10 cellular contexts compared by ENCODE assay signal in the genomic region with DNA sequence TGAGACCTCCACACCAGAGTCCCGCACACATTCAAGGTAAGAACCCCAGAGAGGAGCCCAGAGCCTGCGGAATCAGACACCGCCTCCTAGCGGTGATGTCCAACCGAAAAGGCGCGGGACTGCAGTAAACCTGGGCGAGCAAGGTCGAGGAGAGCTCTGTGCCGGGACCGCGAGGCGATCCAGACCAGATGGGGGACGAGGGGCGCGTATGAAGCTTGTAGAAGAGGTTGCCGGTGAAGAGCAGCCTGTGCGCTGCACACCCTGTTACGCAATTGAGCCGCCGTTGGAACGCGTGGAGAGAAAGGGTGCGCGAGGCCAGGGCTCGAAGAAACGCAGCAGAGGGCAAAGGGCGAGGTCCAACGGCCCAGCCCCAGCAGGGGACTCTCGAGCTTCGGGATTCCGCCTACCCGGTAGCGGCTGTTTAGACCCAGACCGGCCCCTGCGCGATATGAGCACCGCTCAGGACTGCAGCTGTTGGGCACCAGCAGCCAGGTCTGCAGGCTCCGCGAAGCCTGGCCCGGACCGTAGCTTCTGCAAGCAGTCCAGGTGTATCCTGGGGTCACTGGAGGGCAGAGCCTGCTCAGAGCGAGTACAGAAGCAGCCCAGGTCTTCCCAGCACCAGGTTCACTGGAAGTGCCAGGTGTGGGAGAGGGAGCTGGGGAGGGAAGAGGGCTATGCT.
DNase-seq lines count a peak whose midpoint lies in the region; ATAC-seq and TF ChIP-seq lines count a peak whose summit lies in the region.
"Had no signal": no experiment of that assay in that cellular context is flagged by ENCODE, and none has a peak within 500 bp of the region (broad histone marks: within the 10 kb centered on the region; RNA-seq: fewer than 3 reads in every experiment).

No MANE protein-coding gene starts in this region.

- TF ChIP-seq CTCF in NB4 (IDR thresholded peaks at IDR 0.05; ENCODE audit: low read depth, low read length) = no peak
- no peak for TF ChIP-seq CTCF in GM13977 (IDR thresholded peaks at IDR 0.05; ENCODE audit: extremely low read depth, insufficient read depth, missing control alignments)

- H3K4me3 ChIP-seq in ACC112 (ENCODE audit: low read depth, low read length) = peak overlapping the region; percentile 49
- no peak overlapping the region for H3K4me3 ChIP-seq in NB4 (ENCODE audit: low read depth, low read length)
- H3K4me3 ChIP-seq in mucosa of rectum (ENCODE audit: low read length in 2 of 2) = peak overlapping the region; percentile 28 to 39
- no peak overlapping the region for H3K4me3 ChIP-seq in MG63
- H3K4me3 ChIP-seq: lung, thoracic aorta had no signal

- H3K9me3 ChIP-seq in mucosa of rectum (ENCODE audit: control insufficient read depth in 2 of 2, low read length in 2 of 2) (no peaks in the 10 kb centered on the region), MG63 (no peaks in the 10 kb centered on the region)
- H3K9me3 ChIP-seq: thoracic aorta had no signal

- TF ChIP-seq POLR2A in NB4 (IDR thresholded peaks at IDR 0.05; ENCODE audit: extremely low read depth, insufficient read length) = no peak

- H3K9ac ChIP-seq in mucosa of rectum (ENCODE audit: low read depth in 1 of 2, low read length in 2 of 2) = no peak overlapping the region

- H3K79me2 ChIP-seq in ACC112 (ENCODE audit: control insufficient read depth, insufficient read depth, low read length, unreplicated experiment) = no peaks in the 10 kb centered on the region

- DNase-seq in NB4 (ENCODE audit: low read depth) (peak; percentile 9), dermis blood vessel endothelial cell (peak; percentile 52), DMS114 treated with DMSO at 0.1 percent for 48 hours (lab: John Stamatoyannopoulos, UW; ENCODE audit: unreplicated experiment) (no peak), MG63 (no peak), GM13977 (ENCODE audit: low spot score) (no peak)

- H3K27me3 ChIP-seq in ACC112 (ENCODE audit: insufficient read depth, low read length) = peaks cover 60% of the 10 kb centered on the region
- no peaks in the 10 kb centered on the region for H3K27me3 ChIP-seq in mucosa of rectum (ENCODE audit: control insufficient read depth in 2 of 2, insufficient read depth in 2 of 2, low read length in 2 of 2)
- peaks cover 9% of the 10 kb centered on the region for H3K27me3 ChIP-seq in MG63

- ATAC-seq in GM21529 (IDR thresholded peaks at IDR 0.05; ENCODE audit: unreplicated experiment) = no peak

- H3K4me1 ChIP-seq in ACC112 (ENCODE audit: control insufficient read depth, insufficient read depth, low read length, unreplicated experiment) = no peaks in the 10 kb centered on the region
- peaks cover 6 to 10% of the 10 kb centered on the region in 2 donors for H3K4me1 ChIP-seq in mucosa of rectum (ENCODE audit: control insufficient read depth in 2 of 2, insufficient read depth in 2 of 2, low read length in 2 of 2)

- H3K36me3 ChIP-seq in ACC112 (ENCODE audit: insufficient read depth, low read length) = no peaks in the 10 kb centered on the region
- no peaks in the 10 kb centered on the region for H3K36me3 ChIP-seq in mucosa of rectum (ENCODE audit: control insufficient read depth in 2 of 2, insufficient read depth in 2 of 2, low read length in 2 of 2)
- H3K36me3 ChIP-seq in MG63 = no peaks in the 10 kb centered on the region
- H3K36me3 ChIP-seq: thoracic aorta had no signal

- H2AFZ ChIP-seq in ACC112 (ENCODE audit: low read length, unreplicated experiment) = no peak overlapping the region

- in situ Hi-C loops in GM13977 (cut with MboI; ENCODE audit: low pct_unique_long_range_greater_than_20kb, low sequenced_read_pairs, unreplicated experiment) = no loop called here

- H3K27ac ChIP-seq in ACC112 (ENCODE audit: low read depth, low read length) = no peak overlapping the region
- no peak overlapping the region for H3K27ac ChIP-seq in mucosa of rectum (ENCODE audit: low read depth in 2 of 2, low read length in 2 of 2)
- H3K27ac ChIP-seq: thoracic aorta had no signal

Comparison
In these comparisons a context has a peak if more than half of its experiments do, and no peak if none do; other contexts are left out.
1. H3K4me3 ChIP-seq: peak in ACC112 (single experiment) and mucosa of rectum (2 of 2); none in NB4 (single experiment) and MG63 (single experiment).
2. DNase-seq: peak in NB4 (single experiment) and dermis blood vessel endothelial cell (single experiment); none in DMS114 treated with DMSO at 0.1 percent for 48 hours (single experiment), MG63 (single experiment) and GM13977 (single experiment).